In the genomic region with DNA sequence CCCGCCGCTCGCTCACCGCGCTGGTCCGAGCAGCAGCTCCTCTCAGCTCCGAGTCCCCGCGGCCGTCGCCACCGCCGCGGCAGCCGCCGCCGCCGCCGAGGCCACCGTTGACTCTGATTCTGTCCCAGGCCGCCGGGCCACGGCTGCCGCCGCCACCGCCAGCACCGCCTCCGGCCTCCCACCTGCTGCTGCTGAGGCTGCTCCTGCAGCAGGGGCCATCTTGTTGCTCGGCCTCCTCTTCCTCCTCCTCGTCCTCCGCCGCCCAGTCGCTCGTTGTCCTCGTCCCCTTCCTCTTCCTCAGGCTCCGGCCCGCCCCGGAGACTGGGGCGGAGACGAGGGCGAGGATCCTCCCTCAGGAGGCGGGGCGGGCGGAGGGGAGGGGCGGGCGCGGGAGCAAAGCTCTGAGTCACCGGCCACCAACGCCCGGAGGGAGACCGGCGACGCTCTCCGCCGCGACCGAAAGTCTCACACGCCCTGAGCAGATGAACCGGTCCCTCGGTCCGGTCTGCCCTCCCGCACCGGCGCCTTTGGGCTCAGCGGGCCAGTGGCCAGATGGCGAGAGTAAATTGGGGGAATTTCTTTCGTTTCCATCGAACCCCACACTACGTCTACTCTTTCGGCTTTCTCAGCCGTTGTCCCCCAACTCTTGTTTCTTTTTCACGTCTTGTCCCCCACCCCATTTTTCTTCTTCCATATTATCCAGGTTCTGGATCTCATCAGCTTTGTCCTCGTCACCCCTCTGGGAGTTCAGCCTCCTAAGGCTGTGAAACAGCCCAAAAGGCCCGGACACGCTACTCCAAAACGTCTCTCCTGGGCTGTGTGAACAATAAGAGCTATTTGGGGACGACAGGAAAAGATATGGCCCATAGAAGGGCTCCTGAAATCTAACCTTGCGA, we compare ENCODE assay signal across 1 cellular context.
TF ChIP-seq lines count a peak whose summit lies in the region.

A gene with protein sequence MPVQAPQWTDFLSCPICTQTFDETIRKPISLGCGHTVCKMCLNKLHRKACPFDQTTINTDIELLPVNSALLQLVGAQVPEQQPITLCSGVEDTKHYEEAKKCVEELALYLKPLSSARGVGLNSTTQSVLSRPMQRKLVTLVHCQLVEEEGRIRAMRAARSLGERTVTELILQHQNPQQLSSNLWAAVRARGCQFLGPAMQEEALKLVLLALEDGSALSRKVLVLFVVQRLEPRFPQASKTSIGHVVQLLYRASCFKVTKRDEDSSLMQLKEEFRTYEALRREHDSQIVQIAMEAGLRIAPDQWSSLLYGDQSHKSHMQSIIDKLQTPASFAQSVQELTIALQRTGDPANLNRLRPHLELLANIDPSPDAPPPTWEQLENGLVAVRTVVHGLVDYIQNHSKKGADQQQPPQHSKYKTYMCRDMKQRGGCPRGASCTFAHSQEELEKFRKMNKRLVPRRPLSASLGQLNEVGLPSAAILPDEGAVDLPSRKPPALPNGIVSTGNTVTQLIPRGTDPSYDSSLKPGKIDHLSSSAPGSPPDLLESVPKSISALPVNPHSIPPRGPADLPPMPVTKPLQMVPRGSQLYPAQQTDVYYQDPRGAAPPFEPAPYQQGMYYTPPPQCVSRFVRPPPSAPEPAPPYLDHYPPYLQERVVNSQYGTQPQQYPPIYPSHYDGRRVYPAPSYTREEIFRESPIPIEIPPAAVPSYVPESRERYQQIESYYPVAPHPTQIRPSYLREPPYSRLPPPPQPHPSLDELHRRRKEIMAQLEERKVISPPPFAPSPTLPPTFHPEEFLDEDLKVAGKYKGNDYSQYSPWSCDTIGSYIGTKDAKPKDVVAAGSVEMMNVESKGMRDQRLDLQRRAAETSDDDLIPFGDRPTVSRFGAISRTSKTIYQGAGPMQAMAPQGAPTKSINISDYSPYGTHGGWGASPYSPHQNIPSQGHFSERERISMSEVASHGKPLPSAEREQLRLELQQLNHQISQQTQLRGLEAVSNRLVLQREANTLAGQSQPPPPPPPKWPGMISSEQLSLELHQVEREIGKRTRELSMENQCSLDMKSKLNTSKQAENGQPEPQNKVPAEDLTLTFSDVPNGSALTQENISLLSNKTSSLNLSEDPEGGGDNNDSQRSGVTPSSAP (minus strand): TSS at position 278 of the 896 bp plus-strand sequence. CDS start 29,372 bp downstream, outside the sequence.

TF ChIP-seq in K562, 482 proteins besides CTCF, POLR2A, EP300 and RAD21 (continued from another document and continues in another):
- TF ChIP-seq, protein P1, sequence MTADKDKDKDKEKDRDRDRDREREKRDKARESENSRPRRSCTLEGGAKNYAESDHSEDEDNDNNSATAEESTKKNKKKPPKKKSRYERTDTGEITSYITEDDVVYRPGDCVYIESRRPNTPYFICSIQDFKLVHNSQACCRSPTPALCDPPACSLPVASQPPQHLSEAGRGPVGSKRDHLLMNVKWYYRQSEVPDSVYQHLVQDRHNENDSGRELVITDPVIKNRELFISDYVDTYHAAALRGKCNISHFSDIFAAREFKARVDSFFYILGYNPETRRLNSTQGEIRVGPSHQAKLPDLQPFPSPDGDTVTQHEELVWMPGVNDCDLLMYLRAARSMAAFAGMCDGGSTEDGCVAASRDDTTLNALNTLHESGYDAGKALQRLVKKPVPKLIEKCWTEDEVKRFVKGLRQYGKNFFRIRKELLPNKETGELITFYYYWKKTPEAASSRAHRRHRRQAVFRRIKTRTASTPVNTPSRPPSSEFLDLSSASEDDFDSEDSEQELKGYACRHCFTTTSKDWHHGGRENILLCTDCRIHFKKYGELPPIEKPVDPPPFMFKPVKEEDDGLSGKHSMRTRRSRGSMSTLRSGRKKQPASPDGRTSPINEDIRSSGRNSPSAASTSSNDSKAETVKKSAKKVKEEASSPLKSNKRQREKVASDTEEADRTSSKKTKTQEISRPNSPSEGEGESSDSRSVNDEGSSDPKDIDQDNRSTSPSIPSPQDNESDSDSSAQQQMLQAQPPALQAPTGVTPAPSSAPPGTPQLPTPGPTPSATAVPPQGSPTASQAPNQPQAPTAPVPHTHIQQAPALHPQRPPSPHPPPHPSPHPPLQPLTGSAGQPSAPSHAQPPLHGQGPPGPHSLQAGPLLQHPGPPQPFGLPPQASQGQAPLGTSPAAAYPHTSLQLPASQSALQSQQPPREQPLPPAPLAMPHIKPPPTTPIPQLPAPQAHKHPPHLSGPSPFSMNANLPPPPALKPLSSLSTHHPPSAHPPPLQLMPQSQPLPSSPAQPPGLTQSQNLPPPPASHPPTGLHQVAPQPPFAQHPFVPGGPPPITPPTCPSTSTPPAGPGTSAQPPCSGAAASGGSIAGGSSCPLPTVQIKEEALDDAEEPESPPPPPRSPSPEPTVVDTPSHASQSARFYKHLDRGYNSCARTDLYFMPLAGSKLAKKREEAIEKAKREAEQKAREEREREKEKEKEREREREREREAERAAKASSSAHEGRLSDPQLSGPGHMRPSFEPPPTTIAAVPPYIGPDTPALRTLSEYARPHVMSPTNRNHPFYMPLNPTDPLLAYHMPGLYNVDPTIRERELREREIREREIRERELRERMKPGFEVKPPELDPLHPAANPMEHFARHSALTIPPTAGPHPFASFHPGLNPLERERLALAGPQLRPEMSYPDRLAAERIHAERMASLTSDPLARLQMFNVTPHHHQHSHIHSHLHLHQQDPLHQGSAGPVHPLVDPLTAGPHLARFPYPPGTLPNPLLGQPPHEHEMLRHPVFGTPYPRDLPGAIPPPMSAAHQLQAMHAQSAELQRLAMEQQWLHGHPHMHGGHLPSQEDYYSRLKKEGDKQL (CRISPR knock-in tag; IDR thresholded peaks at IDR 0.05; ENCODE audit: borderline replicate concordance), result no peak
- TF ChIP-seq ZNF644 (tag; IDR thresholded peaks at IDR 0.05; ENCODE audit: low read depth) (0 out of 2 replicates have a peak, but pooled peaks have one; percentile 70), CBX5 (IDR thresholded peaks at IDR 0.05; ENCODE audit: borderline replicate concordance, low read depth) (no peak), ZNF551 (CRISPR knock-in tag; IDR thresholded peaks at IDR 0.05) (no peak), PURB (CRISPR knock-in tag; IDR thresholded peaks at IDR 0.05; ENCODE audit: low read depth) (no peak), SUPT5H (IDR thresholded peaks at IDR 0.05) (peak; percentile 98), TAF9B (IDR thresholded peaks at IDR 0.05; ENCODE audit: partially characterized antibody) (peak; percentile 69), DACH1 (IDR thresholded peaks at IDR 0.05; ENCODE audit: partially characterized antibody) (no peak), ZNF76 (CRISPR knock-in tag; IDR thresholded peaks at IDR 0.05; ENCODE audit: borderline replicate concordance) (0 out of 2 replicates have a peak, but pooled peaks have one; percentile 35), TBP (optimal IDR thresholded peaks at IDR 0.05; ENCODE audit: low read depth, low read length) (peak; percentile 91), NR3C1 (CRISPR knock-in tag; IDR thresholded peaks at IDR 0.05) (0 out of 2 replicates have a peak, but pooled peaks have one; percentile 45), RAD51 (IDR thresholded peaks at IDR 0.05; ENCODE audit: borderline replicate concordance, low read depth) (peak; percentile 32; the same call in 1 of the 2 replicates), ZNF324 (CRISPR knock-in tag; IDR thresholded peaks at IDR 0.05) (no peak), RBM15 (IDR thresholded peaks at IDR 0.05; ENCODE audit: insufficient read depth, low read length) (no peak), ZNF197 (CRISPR knock-in tag; IDR thresholded peaks at IDR 0.05; ENCODE audit: low read depth) (no peak), ETV1 (tag; conservative IDR thresholded peaks at IDR 0.05; ENCODE audit: low read depth) (no peak), ZNF146 (CRISPR knock-in tag; IDR thresholded peaks at IDR 0.05; ENCODE audit: unreplicated experiment) (no peak), SRSF3 (IDR thresholded peaks at IDR 0.05; ENCODE audit: insufficient read depth, low read length) (no peak), YY1 (IDR thresholded peaks at IDR 0.05; ENCODE audit: borderline replicate concordance in 1 of 3, control insufficient read depth in 1 of 3, extremely low read depth in 1 of 3, insufficient read depth in 3 of 3, insufficient read length in 1 of 3, insufficient replicate concordance in 2 of 3, low read depth in 1 of 3, low read length in 2 of 3) (peak; percentile 84 to 94 (median 87))
- TF ChIP-seq, protein P2, sequence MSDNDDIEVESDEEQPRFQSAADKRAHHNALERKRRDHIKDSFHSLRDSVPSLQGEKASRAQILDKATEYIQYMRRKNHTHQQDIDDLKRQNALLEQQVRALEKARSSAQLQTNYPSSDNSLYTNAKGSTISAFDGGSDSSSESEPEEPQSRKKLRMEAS (CRISPR knock-in tag; IDR thresholded peaks at IDR 0.05), result no peak; the same call in 1 of the 2 replicates
- TF ChIP-seq, protein P3, sequence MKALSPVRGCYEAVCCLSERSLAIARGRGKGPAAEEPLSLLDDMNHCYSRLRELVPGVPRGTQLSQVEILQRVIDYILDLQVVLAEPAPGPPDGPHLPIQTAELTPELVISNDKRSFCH (CRISPR knock-in tag; IDR thresholded peaks at IDR 0.05), result no peak
- TF ChIP-seq, protein P3 (tag; IDR thresholded peaks at IDR 0.05), result peak; percentile 9
- TF ChIP-seq, protein P4, sequence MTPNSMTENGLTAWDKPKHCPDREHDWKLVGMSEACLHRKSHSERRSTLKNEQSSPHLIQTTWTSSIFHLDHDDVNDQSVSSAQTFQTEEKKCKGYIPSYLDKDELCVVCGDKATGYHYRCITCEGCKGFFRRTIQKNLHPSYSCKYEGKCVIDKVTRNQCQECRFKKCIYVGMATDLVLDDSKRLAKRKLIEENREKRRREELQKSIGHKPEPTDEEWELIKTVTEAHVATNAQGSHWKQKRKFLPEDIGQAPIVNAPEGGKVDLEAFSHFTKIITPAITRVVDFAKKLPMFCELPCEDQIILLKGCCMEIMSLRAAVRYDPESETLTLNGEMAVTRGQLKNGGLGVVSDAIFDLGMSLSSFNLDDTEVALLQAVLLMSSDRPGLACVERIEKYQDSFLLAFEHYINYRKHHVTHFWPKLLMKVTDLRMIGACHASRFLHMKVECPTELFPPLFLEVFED (CRISPR knock-in tag; conservative IDR thresholded peaks at IDR 0.05), result 0 out of 2 replicates have a peak, but pooled peaks have one; percentile 50
- TF ChIP-seq, protein P5, sequence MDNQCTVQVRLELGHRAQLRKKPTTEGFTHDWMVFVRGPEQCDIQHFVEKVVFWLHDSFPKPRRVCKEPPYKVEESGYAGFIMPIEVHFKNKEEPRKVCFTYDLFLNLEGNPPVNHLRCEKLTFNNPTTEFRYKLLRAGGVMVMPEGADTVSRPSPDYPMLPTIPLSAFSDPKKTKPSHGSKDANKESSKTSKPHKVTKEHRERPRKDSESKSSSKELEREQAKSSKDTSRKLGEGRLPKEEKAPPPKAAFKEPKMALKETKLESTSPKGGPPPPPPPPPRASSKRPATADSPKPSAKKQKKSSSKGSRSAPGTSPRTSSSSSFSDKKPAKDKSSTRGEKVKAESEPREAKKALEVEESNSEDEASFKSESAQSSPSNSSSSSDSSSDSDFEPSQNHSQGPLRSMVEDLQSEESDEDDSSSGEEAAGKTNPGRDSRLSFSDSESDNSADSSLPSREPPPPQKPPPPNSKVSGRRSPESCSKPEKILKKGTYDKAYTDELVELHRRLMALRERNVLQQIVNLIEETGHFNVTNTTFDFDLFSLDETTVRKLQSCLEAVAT (IDR thresholded peaks at IDR 0.05), result peak; percentile 44 to 59; a peak in 2 of 4 replicates
- TF ChIP-seq, protein P6, sequence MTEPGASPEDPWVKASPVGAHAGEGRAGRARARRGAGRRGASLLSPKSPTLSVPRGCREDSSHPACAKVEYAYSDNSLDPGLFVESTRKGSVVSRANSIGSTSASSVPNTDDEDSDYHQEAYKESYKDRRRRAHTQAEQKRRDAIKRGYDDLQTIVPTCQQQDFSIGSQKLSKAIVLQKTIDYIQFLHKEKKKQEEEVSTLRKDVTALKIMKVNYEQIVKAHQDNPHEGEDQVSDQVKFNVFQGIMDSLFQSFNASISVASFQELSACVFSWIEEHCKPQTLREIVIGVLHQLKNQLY (CRISPR knock-in tag; conservative IDR thresholded peaks at IDR 0.05), result no peak
- TF ChIP-seq, protein P7, sequence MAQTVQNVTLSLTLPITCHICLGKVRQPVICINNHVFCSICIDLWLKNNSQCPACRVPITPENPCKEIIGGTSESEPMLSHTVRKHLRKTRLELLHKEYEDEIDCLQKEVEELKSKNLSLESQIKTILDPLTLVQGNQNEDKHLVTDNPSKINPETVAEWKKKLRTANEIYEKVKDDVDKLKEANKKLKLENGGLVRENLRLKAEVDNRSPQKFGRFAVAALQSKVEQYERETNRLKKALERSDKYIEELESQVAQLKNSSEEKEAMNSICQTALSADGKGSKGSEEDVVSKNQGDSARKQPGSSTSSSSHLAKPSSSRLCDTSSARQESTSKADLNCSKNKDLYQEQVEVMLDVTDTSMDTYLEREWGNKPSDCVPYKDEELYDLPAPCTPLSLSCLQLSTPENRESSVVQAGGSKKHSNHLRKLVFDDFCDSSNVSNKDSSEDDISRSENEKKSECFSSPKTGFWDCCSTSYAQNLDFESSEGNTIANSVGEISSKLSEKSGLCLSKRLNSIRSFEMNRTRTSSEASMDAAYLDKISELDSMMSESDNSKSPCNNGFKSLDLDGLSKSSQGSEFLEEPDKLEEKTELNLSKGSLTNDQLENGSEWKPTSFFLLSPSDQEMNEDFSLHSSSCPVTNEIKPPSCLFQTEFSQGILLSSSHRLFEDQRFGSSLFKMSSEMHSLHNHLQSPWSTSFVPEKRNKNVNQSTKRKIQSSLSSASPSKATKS (CRISPR knock-in tag; IDR thresholded peaks at IDR 0.05), result no peak
- TF ChIP-seq, protein P8, sequence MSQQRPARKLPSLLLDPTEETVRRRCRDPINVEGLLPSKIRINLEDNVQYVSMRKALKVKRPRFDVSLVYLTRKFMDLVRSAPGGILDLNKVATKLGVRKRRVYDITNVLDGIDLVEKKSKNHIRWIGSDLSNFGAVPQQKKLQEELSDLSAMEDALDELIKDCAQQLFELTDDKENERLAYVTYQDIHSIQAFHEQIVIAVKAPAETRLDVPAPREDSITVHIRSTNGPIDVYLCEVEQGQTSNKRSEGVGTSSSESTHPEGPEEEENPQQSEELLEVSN (IDR thresholded peaks at IDR 0.05; ENCODE audit: borderline replicate concordance in 1 of 2, extremely low read depth in 1 of 2, insufficient read depth in 1 of 2, insufficient read length in 1 of 2, low read depth in 1 of 2, low read length in 1 of 2, poor library complexity in 1 of 2, severe bottlenecking in 1 of 2), result peak; percentile 80 to 81
- TF ChIP-seq, protein P9, sequence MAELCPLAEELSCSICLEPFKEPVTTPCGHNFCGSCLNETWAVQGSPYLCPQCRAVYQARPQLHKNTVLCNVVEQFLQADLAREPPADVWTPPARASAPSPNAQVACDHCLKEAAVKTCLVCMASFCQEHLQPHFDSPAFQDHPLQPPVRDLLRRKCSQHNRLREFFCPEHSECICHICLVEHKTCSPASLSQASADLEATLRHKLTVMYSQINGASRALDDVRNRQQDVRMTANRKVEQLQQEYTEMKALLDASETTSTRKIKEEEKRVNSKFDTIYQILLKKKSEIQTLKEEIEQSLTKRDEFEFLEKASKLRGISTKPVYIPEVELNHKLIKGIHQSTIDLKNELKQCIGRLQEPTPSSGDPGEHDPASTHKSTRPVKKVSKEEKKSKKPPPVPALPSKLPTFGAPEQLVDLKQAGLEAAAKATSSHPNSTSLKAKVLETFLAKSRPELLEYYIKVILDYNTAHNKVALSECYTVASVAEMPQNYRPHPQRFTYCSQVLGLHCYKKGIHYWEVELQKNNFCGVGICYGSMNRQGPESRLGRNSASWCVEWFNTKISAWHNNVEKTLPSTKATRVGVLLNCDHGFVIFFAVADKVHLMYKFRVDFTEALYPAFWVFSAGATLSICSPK (IDR thresholded peaks at IDR 0.05; ENCODE audit: borderline replicate concordance), result no peak
